Comparison of ENCODE assay signal across 9 cellular contexts in the genomic region with DNA sequence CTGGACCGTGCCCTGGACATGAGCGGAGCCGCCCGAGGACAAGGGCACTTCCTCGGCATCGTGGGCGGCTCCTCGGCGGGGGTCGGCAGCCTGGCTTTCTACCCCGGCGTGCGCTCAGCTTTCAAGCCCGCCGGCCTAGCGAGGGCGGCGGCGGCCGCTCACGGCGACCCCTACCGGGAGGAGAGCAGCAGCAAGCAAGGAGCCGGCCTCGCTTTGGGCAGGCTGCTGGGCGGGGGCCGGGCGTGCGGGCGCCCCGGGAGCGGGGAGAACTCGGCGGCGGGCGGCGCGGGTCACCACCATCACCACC. TPM values are rescaled to one million over a fixed set of nuclear protein-coding genes. Genes with fewer than 3 reads are reported as not detected.
DNase-seq lines count a peak whose midpoint lies in the region; ATAC-seq and TF ChIP-seq lines count a peak whose summit lies in the region.
"Had no signal": no experiment of that assay in that cellular context is flagged by ENCODE, and none has a peak within 500 bp of the region (broad histone marks: within the 10 kb centered on the region; RNA-seq: fewer than 3 reads in every experiment).

No MANE protein-coding gene starts in this region.

- peaks cover 28% of the 10 kb centered on the region for H3K4me1 Mint-ChIP-seq in dendritic cell treated with granulocyte-macrophage colony-stimulating factor and Interleukin-4, amounts not matched to agents 40 ng/mL and 50 ng/mL, for 4 days (ENCODE audit: low read depth)
- H3K4me1 Mint-ChIP-seq in mesothelial cell of epicardium, result peaks cover 8% of the 10 kb centered on the region
- peaks cover 28% of the 10 kb centered on the region for H3K4me1 Mint-ChIP-seq in activated T-helper 2 cell treated with anti-CD3 and anti-CD28 coated beads, Interferon-gamma antibody, Interleukin-2, Interleukin-4, amounts not matched to agents 10 μg/mL and 5 μg/mL and 100 μg/mL, durations not matched to agents 14 hours and 24 hours and 36 hours (ENCODE audit: low read depth)

- DNase-seq in AG09319 (ENCODE audit: extremely low read depth, low read depth) (no peak), NCI-H524 treated with DMSO at 0.1 percent for 48 hours (lab: John Stamatoyannopoulos, UW) (peak; percentile 40), mesothelial cell of epicardium (ENCODE audit: low spot score in 2 of 2, unreplicated experiment in 2 of 2) (peak in 1 of 2 experiments; percentile 74), T1000 (lab: John Stamatoyannopoulos, UW) (no peak)
- DNase-seq in activated T-helper 2 cell treated with anti-CD3 and anti-CD28 coated beads, Interferon-gamma antibody, Interleukin-2, Interleukin-4, amounts not matched to agents 10 μg/mL and 5 μg/mL and 100 μg/mL, durations not matched to agents 14 hours and 24 hours and 36 hours (ENCODE audit: low spot score), result no peak

- H3K9me3 Mint-ChIP-seq in dendritic cell treated with granulocyte-macrophage colony-stimulating factor and Interleukin-4, amounts not matched to agents 40 ng/mL and 50 ng/mL, for 4 days, result no peaks in the 10 kb centered on the region
- H3K9me3 Mint-ChIP-seq in mesothelial cell of epicardium, result no peaks in the 10 kb centered on the region
- no peaks in the 10 kb centered on the region for H3K9me3 Mint-ChIP-seq in activated T-helper 2 cell treated with anti-CD3 and anti-CD28 coated beads, Interferon-gamma antibody, Interleukin-2, Interleukin-4, amounts not matched to agents 10 μg/mL and 5 μg/mL and 100 μg/mL, durations not matched to agents 14 hours and 24 hours and 36 hours

- intact Hi-C loops in dendritic cell treated with granulocyte-macrophage colony-stimulating factor and Interleukin-4, amounts not matched to agents 40 ng/mL and 50 ng/mL, for 4 days (cut with micrococcal nuclease), result loop anchor here (5.0 kb wide), 1 partner anchor 146 kb away; no protein-coding TSS in a partner anchor
- intact Hi-C loops in activated T-helper 2 cell treated with anti-CD3 and anti-CD28 coated beads, Interferon-gamma antibody, Interleukin-2, Interleukin-4, amounts not matched to agents 10 μg/mL and 5 μg/mL and 100 μg/mL, durations not matched to agents 14 hours and 24 hours and 36 hours (cut with micrococcal nuclease), result loop anchor here (1.0 to 5.0 kb wide), 2 partner anchors 11 to 1784 kb away; no protein-coding TSS in a partner anchor

- ATAC-seq in GM18508 (IDR thresholded peaks at IDR 0.05; ENCODE audit: insufficient read depth, unreplicated experiment) (peak; percentile 21), HG02938 (IDR thresholded peaks at IDR 0.05; ENCODE audit: unreplicated experiment) (peak; percentile 40)
- ATAC-seq: K562 had no signal

- peak overlapping the region; percentile 77 for H3K4me3 Mint-ChIP-seq in dendritic cell treated with granulocyte-macrophage colony-stimulating factor and Interleukin-4, amounts not matched to agents 40 ng/mL and 50 ng/mL, for 4 days
- peak overlapping the region; percentile 42 for H3K4me3 Mint-ChIP-seq in mesothelial cell of epicardium
- no peak overlapping the region for H3K4me3 Mint-ChIP-seq in activated T-helper 2 cell treated with anti-CD3 and anti-CD28 coated beads, Interferon-gamma antibody, Interleukin-2, Interleukin-4, amounts not matched to agents 10 μg/mL and 5 μg/mL and 100 μg/mL, durations not matched to agents 14 hours and 24 hours and 36 hours (ENCODE audit: low read depth)

- H3K27me3 Mint-ChIP-seq in dendritic cell treated with granulocyte-macrophage colony-stimulating factor and Interleukin-4, amounts not matched to agents 40 ng/mL and 50 ng/mL, for 4 days, result peaks cover 87% of the 10 kb centered on the region
- H3K27me3 Mint-ChIP-seq in mesothelial cell of epicardium (ENCODE audit: low read depth), result peaks cover 97% of the 10 kb centered on the region
- H3K27me3 Mint-ChIP-seq in activated T-helper 2 cell treated with anti-CD3 and anti-CD28 coated beads, Interferon-gamma antibody, Interleukin-2, Interleukin-4, amounts not matched to agents 10 μg/mL and 5 μg/mL and 100 μg/mL, durations not matched to agents 14 hours and 24 hours and 36 hours (ENCODE audit: low read depth), result peaks cover 75% of the 10 kb centered on the region

- no peaks in the 10 kb centered on the region for H3K36me3 Mint-ChIP-seq in dendritic cell treated with granulocyte-macrophage colony-stimulating factor and Interleukin-4, amounts not matched to agents 40 ng/mL and 50 ng/mL, for 4 days (ENCODE audit: low read depth)
- H3K36me3 Mint-ChIP-seq in mesothelial cell of epicardium, result no peaks in the 10 kb centered on the region
- no peaks in the 10 kb centered on the region for H3K36me3 Mint-ChIP-seq in activated T-helper 2 cell treated with anti-CD3 and anti-CD28 coated beads, Interferon-gamma antibody, Interleukin-2, Interleukin-4, amounts not matched to agents 10 μg/mL and 5 μg/mL and 100 μg/mL, durations not matched to agents 14 hours and 24 hours and 36 hours (ENCODE audit: low read depth)

- TF ChIP-seq CTCF in AG09319 (IDR thresholded peaks at IDR 0.05; ENCODE audit: low read depth, low read length), result peak; percentile 40
- TF ChIP-seq CTCF in mesothelial cell of epicardium (IDR thresholded peaks at IDR 0.05; ENCODE audit: unreplicated experiment), result peak; percentile 49

- no peak overlapping the region for H3K27ac Mint-ChIP-seq in dendritic cell treated with granulocyte-macrophage colony-stimulating factor and Interleukin-4, amounts not matched to agents 40 ng/mL and 50 ng/mL, for 4 days
- H3K27ac Mint-ChIP-seq in mesothelial cell of epicardium, result no peak overlapping the region
- no peak overlapping the region for H3K27ac Mint-ChIP-seq in activated T-helper 2 cell treated with anti-CD3 and anti-CD28 coated beads, Interferon-gamma antibody, Interleukin-2, Interleukin-4, amounts not matched to agents 10 μg/mL and 5 μg/mL and 100 μg/mL, durations not matched to agents 14 hours and 24 hours and 36 hours

RNA-seq across cellular contexts. Expression of gene PRDM13, which starts 6.7 kb away (rescaled TPM):
- total RNA-seq in mesothelial cell of epicardium, result not detected in 3 replicates
- not detected in 2 replicates for total RNA-seq in activated T-helper 2 cell treated with anti-CD3 and anti-CD28 coated beads, Interferon-gamma antibody, Interleukin-2, Interleukin-4, amounts not matched to agents 10 μg/mL and 5 μg/mL and 100 μg/mL, durations not matched to agents 14 hours and 24 hours and 36 hours
- total RNA-seq: K562 had no signal

RNA-seq across cellular contexts. Expression of gene CCNC, which starts 44.9 kb away (rescaled TPM):
- total RNA-seq in mesothelial cell of epicardium, result 51.9 to 55.5 TPM (median 54.3 TPM) in 3 replicates
- 49.2 and 52.1 TPM in 2 replicates for total RNA-seq in activated T-helper 2 cell treated with anti-CD3 and anti-CD28 coated beads, Interferon-gamma antibody, Interleukin-2, Interleukin-4, amounts not matched to agents 10 μg/mL and 5 μg/mL and 100 μg/mL, durations not matched to agents 14 hours and 24 hours and 36 hours
